In genomic region chr2:137924019-137924418, GRCh38 we compare ENCODE assay signal across 1 cellular context.
TF ChIP-seq lines count a peak whose summit lies in the region.

No MANE protein-coding gene starts in this region.

TF ChIP-seq in endothelial cell of umbilical vein, 7 proteins besides CTCF, POLR2A, EP300 and RAD21:
- TF ChIP-seq FOS (IDR thresholded peaks at IDR 0.05; ENCODE audit: borderline replicate concordance, insufficient read depth, low read length) (no peak), MYC (IDR thresholded peaks at IDR 0.05; ENCODE audit: low read depth, low read length) (no peak), GATA2 (IDR thresholded peaks at IDR 0.05; ENCODE audit: insufficient read depth, insufficient read length, low read depth, low read length) (no peak), POLR2AphosphoS5 (IDR thresholded peaks at IDR 0.05; ENCODE audit: insufficient read depth, low read depth, low read length) (no peak), EZH2 (IDR thresholded peaks at IDR 0.05; ENCODE audit: borderline replicate concordance, low read depth, low read length, severe bottlenecking) (no peak), MAX (IDR thresholded peaks at IDR 0.05; ENCODE audit: insufficient read depth, insufficient read length) (no peak), JUN (IDR thresholded peaks at IDR 0.05; ENCODE audit: borderline replicate concordance, insufficient read depth, insufficient read length, low read depth) (no peak)
TF ChIP-seq in endothelial cell of umbilical vein: peak in this region for 0.
